ENCODE assay signal across 12 cellular contexts in the genomic region with DNA sequence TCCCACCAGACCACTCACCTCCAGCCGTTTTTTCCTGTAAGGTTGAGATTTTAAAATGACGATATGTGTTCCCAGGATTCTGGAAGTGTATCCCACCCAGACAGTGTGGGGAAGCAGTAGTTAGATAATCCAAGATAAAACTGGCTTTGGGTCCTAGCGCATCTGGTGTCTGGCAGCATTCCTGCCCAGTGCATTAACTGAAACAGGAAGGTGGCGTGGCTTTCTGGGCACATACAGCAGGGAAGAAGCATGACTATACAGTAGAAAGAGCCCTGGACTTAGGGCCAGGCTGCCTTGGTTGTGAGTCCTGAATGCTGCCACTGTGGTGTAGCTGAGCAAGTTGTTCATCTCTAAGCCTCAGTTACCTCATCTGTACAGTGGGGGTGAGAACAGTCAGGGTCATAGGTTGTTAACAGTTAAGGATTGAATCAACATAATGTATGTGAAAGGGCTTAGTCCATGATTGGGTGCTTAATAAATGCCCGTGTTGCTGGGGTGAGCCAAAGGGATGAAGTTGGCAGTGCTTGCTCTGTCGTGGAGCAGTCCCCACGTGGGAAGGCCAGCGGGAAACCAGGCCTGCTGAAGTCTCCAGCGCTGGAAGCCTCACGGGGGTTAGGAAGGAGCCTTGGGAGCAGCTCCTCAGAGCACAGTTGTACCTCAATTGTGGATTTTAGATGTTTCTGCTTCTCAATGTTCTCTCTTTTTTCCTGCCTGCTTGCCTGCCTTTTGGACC.
DNase-seq lines count a peak whose midpoint lies in the region; ATAC-seq lines count a peak whose summit lies in the region.
"Had no signal": no experiment of that assay in that cellular context is flagged by ENCODE, and none has a peak within 500 bp of the region (broad histone marks: within the 10 kb centered on the region; RNA-seq: fewer than 3 reads in every experiment).

No MANE protein-coding gene starts in this region.

- peak overlapping the region; percentile 83 for H3K27ac ChIP-seq in ACC112 (ENCODE audit: low read depth, low read length)

- H3K4me1 ChIP-seq in ACC112 (ENCODE audit: control insufficient read depth, insufficient read depth, low read length, unreplicated experiment) (peaks cover 28% of the 10 kb centered on the region), adipocyte (ENCODE audit: control insufficient read depth, insufficient read depth, low read length) (peaks cover 51% of the 10 kb centered on the region)

- H3K4me3 Mint-ChIP-seq in memory B cell: no peak overlapping the region

- no peak overlapping the region for H2AFZ ChIP-seq in ACC112 (ENCODE audit: low read length, unreplicated experiment)

- peaks cover 61% of the 10 kb centered on the region for H3K79me2 ChIP-seq in ACC112 (ENCODE audit: control insufficient read depth, insufficient read depth, low read length, unreplicated experiment)

- peaks cover 8% of the 10 kb centered on the region for H3K4me1 Mint-ChIP-seq in memory B cell

- H3K36me3 ChIP-seq in ACC112 (ENCODE audit: insufficient read depth, low read length) (peaks cover 59% of the 10 kb centered on the region), adipocyte (ENCODE audit: control insufficient read depth, insufficient read depth, low read length, severe bottlenecking) (peaks cover 98% of the 10 kb centered on the region)

- peak overlapping the region; percentile 50 for H3K27ac Mint-ChIP-seq in memory B cell

- peak overlapping the region; percentile 56 for H3K9ac ChIP-seq in adipocyte (ENCODE audit: low read length)

- no peaks in the 10 kb centered on the region for H3K9me3 ChIP-seq in adipocyte (ENCODE audit: control insufficient read depth, low read length)
- H3K9me3 ChIP-seq: tibial nerve had no signal

- no peaks in the 10 kb centered on the region for H3K27me3 ChIP-seq in ACC112 (ENCODE audit: insufficient read depth, low read length)
- no peaks in the 10 kb centered on the region for H3K27me3 ChIP-seq in adipocyte (replicated peaks; ENCODE audit: control insufficient read depth, insufficient read depth, low read length)
- H3K27me3 ChIP-seq: tibial nerve had no signal

- 0 out of 2 replicates have a peak overlapping the region, but pooled peaks have one; percentile 1 for H3K4me3 ChIP-seq in ACC112 (ENCODE audit: low read depth, low read length)
- no peak overlapping the region for H3K4me3 ChIP-seq in adipocyte (ENCODE audit: low read length)
- H3K4me3 ChIP-seq: tibial nerve had no signal

- ATAC-seq in memory B cell (ENCODE audit: low read depth) (no peak), GM18861 (IDR thresholded peaks at IDR 0.05; ENCODE audit: unreplicated experiment) (no peak), HG02884 (IDR thresholded peaks at IDR 0.05; ENCODE audit: unreplicated experiment) (no peak)

- peaks cover 26% of the 10 kb centered on the region for H3K36me3 Mint-ChIP-seq in memory B cell

- H3K9me3 Mint-ChIP-seq in memory B cell: no peaks in the 10 kb centered on the region

- DNase-seq in D341Med (ENCODE audit: low spot score) (peak; percentile 72), adipocyte (ENCODE audit: low read depth) (no peak), memory B cell (ENCODE audit: low spot score in 2 of 2) (no peak), EL (no peak), T1000 (lab: John Stamatoyannopoulos, UW) (no peak)
- DNase-seq: NCI-H446; nucleus accumbens; stimulated activated CD4-positive, alpha-beta T cell treated with anti-CD3 and anti-CD28 coated beads, Interleukin-4, amount 100 ng/mL, for 24 hours had no signal

- no peaks in the 10 kb centered on the region for H3K27me3 Mint-ChIP-seq in memory B cell
